In genomic region chr3:16790432-16791379, GRCh38 we compare ENCODE assay signal across 24 cellular contexts.
DNase-seq lines count a peak whose midpoint lies in the region; ATAC-seq and TF ChIP-seq lines count a peak whose summit lies in the region.
"Had no signal": no experiment of that assay in that cellular context is flagged by ENCODE, and none has a peak within 500 bp of the region (broad histone marks: within the 10 kb centered on the region; RNA-seq: fewer than 3 reads in every experiment).

No MANE protein-coding gene starts in this region.

- H3K4me1 ChIP-seq in testis, result peaks cover 3% of the 10 kb centered on the region
- H3K4me1 ChIP-seq: ascending aorta, left lung, pancreas had no signal

- no peak overlapping the region for H3K27ac ChIP-seq in testis
- H3K27ac ChIP-seq: ascending aorta, left lung, pancreas had no signal

- 87 to 95% methylated on average over 7 of the region's 7 CpGs for WGBS in testis, 2 donors

- H3K27ac Mint-ChIP-seq in T-helper 17 cell, result no peak overlapping the region
- H3K27ac Mint-ChIP-seq in immature natural killer cell, result peak overlapping the region in 3 of 6 donors; percentile 42 to 77 (median 45)
- H3K27ac Mint-ChIP-seq: activated naive CD4-positive, alpha-beta T cell treated with anti-CD3 and anti-CD28 coated beads for 36 hours; CD8-positive, alpha-beta T cell; nephron progenitor cell had no signal

- no peaks in the 10 kb centered on the region for H3K9me3 ChIP-seq in T-helper 17 cell (ENCODE audit: control insufficient read depth, low read length, poor library complexity, severe bottlenecking)
- no peaks in the 10 kb centered on the region for H3K9me3 ChIP-seq in testis
- H3K9me3 ChIP-seq: ascending aorta, left lung, pancreas had no signal

- no peaks in the 10 kb centered on the region for H3K27me3 ChIP-seq in testis
- H3K27me3 ChIP-seq: ascending aorta, left lung, pancreas had no signal

- peaks cover 0 to 5% (median 0%) of the 10 kb centered on the region in 6 donors for H3K9me3 Mint-ChIP-seq in immature natural killer cell
- H3K9me3 Mint-ChIP-seq: activated naive CD4-positive, alpha-beta T cell treated with anti-CD3 and anti-CD28 coated beads for 36 hours; CD8-positive, alpha-beta T cell; nephron progenitor cell had no signal

- no peak for TF ChIP-seq POLR2A in testis (IDR thresholded peaks at IDR 0.05)

- H3K4me3 Mint-ChIP-seq in T-helper 17 cell, result peak overlapping the region; percentile 19
- peak overlapping the region in 4 of 5 donors; percentile 48 to 80 (median 72) for H3K4me3 Mint-ChIP-seq in immature natural killer cell
- H3K4me3 Mint-ChIP-seq: activated naive CD4-positive, alpha-beta T cell treated with anti-CD3 and anti-CD28 coated beads for 36 hours; CD8-positive, alpha-beta T cell; nephron progenitor cell had no signal

- no peaks in the 10 kb centered on the region for H3K36me3 ChIP-seq in testis (ENCODE audit: low read depth, missing control alignments)
- H3K36me3 ChIP-seq: ascending aorta, left lung, pancreas had no signal

- H3K4me1 Mint-ChIP-seq in T-helper 17 cell (peaks cover 8% of the 10 kb centered on the region), immature natural killer cell (peaks cover 64 to 75% of the 10 kb centered on the region in 2 donors)
- H3K4me1 Mint-ChIP-seq: nephron progenitor cell had no signal

- no peak overlapping the region for H3K4me3 ChIP-seq in testis
- H3K4me3 ChIP-seq: ascending aorta, left lung, pancreas had no signal

- intact Hi-C loops in testis (cut with DNase I; ENCODE audit: low total_unique reads), result no loop called here

- H3K27me3 Mint-ChIP-seq in T-helper 17 cell, result peaks cover 12% of the 10 kb centered on the region
- H3K27me3 Mint-ChIP-seq in immature natural killer cell (ENCODE audit: low read depth in 3 of 3), result peaks cover 7 to 11% (median 11%) of the 10 kb centered on the region in 3 donors

- peak; percentile 7 for DNase-seq in stimulated activated CD4-positive, alpha-beta T cell treated with anti-CD3 and anti-CD28 coated beads, Interleukin-4, amount 100 ng/mL, for 24 hours
- DNase-seq in stimulated activated CD4-positive, alpha-beta T cell treated with anti-CD3 and anti-CD28 coated beads, Interleukin-2, amount 100 ng/mL, for 48 hours, result no peak
- no peak for DNase-seq in T-helper 17 cell
- no peak for DNase-seq in immature natural killer cell
- no peak for DNase-seq in HT-29 (ENCODE audit: low spot score)
- no peak for DNase-seq in testis
- no peak for DNase-seq in mucosa of gallbladder (ENCODE audit: low spot score)
- DNase-seq: activated CD4-positive, alpha-beta T cell treated with anti-CD3 and anti-CD28 coated beads for 4 hours; activated CD8-positive, alpha-beta memory T cell treated with anti-CD3 and anti-CD28 coated beads, Interleukin-2, amount 50 U/mL, for 4 hours; activated naive CD4-positive, alpha-beta T cell treated with anti-CD3 and anti-CD28 coated beads for 36 hours; CD8-positive, alpha-beta T cell; central memory CD4-positive, alpha-beta T cell; GF-D8; left lung; NCI-H1105 treated with DMSO at 0.1 percent for 48 hours; NCI-H2081; NCI-H446; nephron progenitor cell; pancreas; right cardiac atrium; SHP77 treated with DMSO at 0.1 percent for 48 hours had no signal

- no peak for ATAC-seq in T-helper 17 cell
- ATAC-seq: CD8-positive, alpha-beta T cell; HCT116; HepG2; left lung; pancreas; right cardiac atrium had no signal

- no peak for TF ChIP-seq CTCF in testis (IDR thresholded peaks at IDR 0.05)

- H3K36me3 Mint-ChIP-seq in T-helper 17 cell (ENCODE audit: low read depth) (peaks cover 2% of the 10 kb centered on the region), immature natural killer cell (peaks cover 3 to 7% (median 3%) of the 10 kb centered on the region in 3 donors)
- H3K36me3 Mint-ChIP-seq: CD8-positive, alpha-beta T cell had no signal
